Comparison of ENCODE assay signal across 1 cellular context in the genomic region with DNA sequence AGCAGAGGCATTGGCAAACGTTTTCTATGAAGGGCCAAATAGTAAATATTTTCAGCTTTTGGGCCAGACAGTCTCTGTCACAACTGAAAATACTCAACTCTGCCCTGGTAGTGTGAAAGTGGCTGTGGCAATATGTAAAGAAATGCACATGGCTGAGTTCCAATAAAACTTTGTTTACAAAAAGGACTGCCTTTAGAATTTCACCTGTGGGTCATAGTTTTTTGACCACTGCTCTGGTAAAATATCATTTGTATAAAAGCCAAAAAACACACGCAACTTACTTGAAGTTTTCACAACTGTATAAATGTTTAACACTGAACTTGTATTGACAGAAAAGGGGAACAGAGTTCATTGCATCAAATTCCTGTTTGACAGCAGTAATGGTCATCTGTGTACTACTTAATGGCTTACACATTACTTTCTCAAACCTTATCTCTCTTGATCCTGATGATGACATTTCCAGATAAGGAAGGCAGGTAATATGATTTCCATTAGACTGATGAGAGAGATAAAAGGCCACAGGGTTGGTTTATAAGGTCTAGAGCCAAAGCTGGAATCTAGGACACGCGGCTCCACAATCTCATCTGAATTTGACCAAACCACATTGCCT.
TF ChIP-seq lines count a peak whose summit lies in the region.
"Not testable (repeated sequence)": the region's sequence is repeated elsewhere in the genome, so short reads cannot be mapped to it uniquely, and the experiment has no call there.

No MANE protein-coding gene starts in this region.

TF ChIP-seq in HepG2, 621 proteins besides CTCF, POLR2A, EP300 and RAD21 (continues in another document):
- TF ChIP-seq, protein P1, sequence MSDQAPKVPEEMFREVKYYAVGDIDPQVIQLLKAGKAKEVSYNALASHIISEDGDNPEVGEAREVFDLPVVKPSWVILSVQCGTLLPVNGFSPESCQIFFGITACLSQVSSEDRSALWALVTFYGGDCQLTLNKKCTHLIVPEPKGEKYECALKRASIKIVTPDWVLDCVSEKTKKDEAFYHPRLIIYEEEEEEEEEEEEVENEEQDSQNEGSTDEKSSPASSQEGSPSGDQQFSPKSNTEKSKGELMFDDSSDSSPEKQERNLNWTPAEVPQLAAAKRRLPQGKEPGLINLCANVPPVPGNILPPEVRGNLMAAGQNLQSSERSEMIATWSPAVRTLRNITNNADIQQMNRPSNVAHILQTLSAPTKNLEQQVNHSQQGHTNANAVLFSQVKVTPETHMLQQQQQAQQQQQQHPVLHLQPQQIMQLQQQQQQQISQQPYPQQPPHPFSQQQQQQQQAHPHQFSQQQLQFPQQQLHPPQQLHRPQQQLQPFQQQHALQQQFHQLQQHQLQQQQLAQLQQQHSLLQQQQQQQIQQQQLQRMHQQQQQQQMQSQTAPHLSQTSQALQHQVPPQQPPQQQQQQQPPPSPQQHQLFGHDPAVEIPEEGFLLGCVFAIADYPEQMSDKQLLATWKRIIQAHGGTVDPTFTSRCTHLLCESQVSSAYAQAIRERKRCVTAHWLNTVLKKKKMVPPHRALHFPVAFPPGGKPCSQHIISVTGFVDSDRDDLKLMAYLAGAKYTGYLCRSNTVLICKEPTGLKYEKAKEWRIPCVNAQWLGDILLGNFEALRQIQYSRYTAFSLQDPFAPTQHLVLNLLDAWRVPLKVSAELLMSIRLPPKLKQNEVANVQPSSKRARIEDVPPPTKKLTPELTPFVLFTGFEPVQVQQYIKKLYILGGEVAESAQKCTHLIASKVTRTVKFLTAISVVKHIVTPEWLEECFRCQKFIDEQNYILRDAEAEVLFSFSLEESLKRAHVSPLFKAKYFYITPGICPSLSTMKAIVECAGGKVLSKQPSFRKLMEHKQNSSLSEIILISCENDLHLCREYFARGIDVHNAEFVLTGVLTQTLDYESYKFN (CRISPR knock-in tag; conservative IDR thresholded peaks at IDR 0.05) = peak; percentile 58
- TF ChIP-seq FOXO1 (CRISPR knock-in tag; IDR thresholded peaks at IDR 0.05) (peak; percentile 21; the same call in 1 of the 2 replicates), ZKSCAN8 (CRISPR knock-in tag; IDR thresholded peaks at IDR 0.05; ENCODE audit: borderline replicate concordance) (peak; percentile 22; the same call in 1 of the 2 replicates), KAT8 (CRISPR knock-in tag; IDR thresholded peaks at IDR 0.05) (peak; percentile 26; the same call in 1 of the 2 replicates), ZNF878 (CRISPR knock-in tag; IDR thresholded peaks at IDR 0.05) (peak; percentile 28; the same call in 1 of the 2 replicates), HOXA5 (CRISPR knock-in tag; IDR thresholded peaks at IDR 0.05) (peak; percentile 60; the same call in 1 of the 2 replicates), LCORL (CRISPR knock-in tag; IDR thresholded peaks at IDR 0.05) (peak; percentile 60; the same call in 1 of the 2 replicates), ELF3 (CRISPR knock-in tag; IDR thresholded peaks at IDR 0.05) (peak; percentile 11; the same call in 1 of the 2 replicates), SALL1 (CRISPR knock-in tag; IDR thresholded peaks at IDR 0.05) (peak; percentile 20; the same call in 1 of the 2 replicates), MIER3 (CRISPR knock-in tag; IDR thresholded peaks at IDR 0.05; ENCODE audit: borderline replicate concordance) (0 out of 2 replicates have a peak, but pooled peaks have one; percentile 57), NR2F1 (CRISPR knock-in tag; IDR thresholded peaks at IDR 0.05) (peak in 1 of 2 experiments; percentile 45; a peak in 1 of 4 replicates), HMG20A (CRISPR knock-in tag; IDR thresholded peaks at IDR 0.05; ENCODE audit: borderline replicate concordance) (peak; percentile 67), GATAD2A (CRISPR knock-in tag; IDR thresholded peaks at IDR 0.05) (peak; percentile 74), KLF16 (CRISPR knock-in tag; IDR thresholded peaks at IDR 0.05) (peak in 1 of 2 experiments; percentile 62; a peak in 1 of 4 replicates), SKI (IDR thresholded peaks at IDR 0.05; ENCODE audit: partially characterized antibody) (peak; percentile 70), RARA (CRISPR knock-in tag; IDR thresholded peaks at IDR 0.05) (peak; percentile 77), PPARG (CRISPR knock-in tag; conservative IDR thresholded peaks at IDR 0.05) (peak; percentile 73; the same call in 1 of the 2 replicates), CEBPG (CRISPR knock-in tag; IDR thresholded peaks at IDR 0.05) (peak; percentile 40; the same call in 1 of the 2 replicates), FOXP1 (CRISPR knock-in tag; IDR thresholded peaks at IDR 0.05) (peak; percentile 44), KDM6A (CRISPR knock-in tag; IDR thresholded peaks at IDR 0.05; ENCODE audit: low read depth) (peak; percentile 60; the same call in 1 of the 2 replicates), RXRB (CRISPR knock-in tag; IDR thresholded peaks at IDR 0.05; ENCODE audit: borderline replicate concordance) (peak; percentile 77; the same call in 1 of the 2 replicates), BCL6 (CRISPR knock-in tag; IDR thresholded peaks at IDR 0.05) (peak; percentile 56; the same call in 1 of the 2 replicates), MED1 (CRISPR knock-in tag; IDR thresholded peaks at IDR 0.05) (peak; percentile 76), RORA (CRISPR knock-in tag; IDR thresholded peaks at IDR 0.05) (0 out of 2 replicates have a peak, but pooled peaks have one; percentile 27), SAP130 (CRISPR knock-in tag; IDR thresholded peaks at IDR 0.05; ENCODE audit: low read depth) (peak; percentile 28; the same call in 1 of the 2 replicates), FOXJ3 (CRISPR knock-in tag; IDR thresholded peaks at IDR 0.05; ENCODE audit: borderline replicate concordance) (peak; percentile 40; the same call in 1 of the 2 replicates), SOX6 (CRISPR knock-in tag; IDR thresholded peaks at IDR 0.05) (peak; percentile 60; the same call in 1 of the 2 replicates), ISL2 (CRISPR knock-in tag; IDR thresholded peaks at IDR 0.05) (peak; percentile 29; the same call in 1 of the 2 replicates), PHF21A (CRISPR knock-in tag; IDR thresholded peaks at IDR 0.05) (peak; percentile 40; the same call in 1 of the 2 replicates), NCOA2 (CRISPR knock-in tag; IDR thresholded peaks at IDR 0.05) (peak; percentile 68; the same call in 1 of the 2 replicates)
- TF ChIP-seq LCORL, FOXP1, SOX6 (IDR thresholded peaks at IDR 0.05): not testable (repeated sequence)
- TF ChIP-seq, protein P2, sequence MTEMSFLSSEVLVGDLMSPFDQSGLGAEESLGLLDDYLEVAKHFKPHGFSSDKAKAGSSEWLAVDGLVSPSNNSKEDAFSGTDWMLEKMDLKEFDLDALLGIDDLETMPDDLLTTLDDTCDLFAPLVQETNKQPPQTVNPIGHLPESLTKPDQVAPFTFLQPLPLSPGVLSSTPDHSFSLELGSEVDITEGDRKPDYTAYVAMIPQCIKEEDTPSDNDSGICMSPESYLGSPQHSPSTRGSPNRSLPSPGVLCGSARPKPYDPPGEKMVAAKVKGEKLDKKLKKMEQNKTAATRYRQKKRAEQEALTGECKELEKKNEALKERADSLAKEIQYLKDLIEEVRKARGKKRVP (CRISPR knock-in tag; IDR thresholded peaks at IDR 0.05) = peak in 1 of 2 experiments; percentile 94; a peak in 2 of 4 replicates
- TF ChIP-seq, protein P3, sequence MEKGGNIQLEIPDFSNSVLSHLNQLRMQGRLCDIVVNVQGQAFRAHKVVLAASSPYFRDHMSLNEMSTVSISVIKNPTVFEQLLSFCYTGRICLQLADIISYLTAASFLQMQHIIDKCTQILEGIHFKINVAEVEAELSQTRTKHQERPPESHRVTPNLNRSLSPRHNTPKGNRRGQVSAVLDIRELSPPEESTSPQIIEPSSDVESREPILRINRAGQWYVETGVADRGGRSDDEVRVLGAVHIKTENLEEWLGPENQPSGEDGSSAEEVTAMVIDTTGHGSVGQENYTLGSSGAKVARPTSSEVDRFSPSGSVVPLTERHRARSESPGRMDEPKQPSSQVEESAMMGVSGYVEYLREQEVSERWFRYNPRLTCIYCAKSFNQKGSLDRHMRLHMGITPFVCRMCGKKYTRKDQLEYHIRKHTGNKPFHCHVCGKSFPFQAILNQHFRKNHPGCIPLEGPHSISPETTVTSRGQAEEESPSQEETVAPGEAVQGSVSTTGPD (CRISPR knock-in tag; IDR thresholded peaks at IDR 0.05) = peak; percentile 52; the same call in 1 of the 2 replicates
- TF ChIP-seq, protein P4, sequence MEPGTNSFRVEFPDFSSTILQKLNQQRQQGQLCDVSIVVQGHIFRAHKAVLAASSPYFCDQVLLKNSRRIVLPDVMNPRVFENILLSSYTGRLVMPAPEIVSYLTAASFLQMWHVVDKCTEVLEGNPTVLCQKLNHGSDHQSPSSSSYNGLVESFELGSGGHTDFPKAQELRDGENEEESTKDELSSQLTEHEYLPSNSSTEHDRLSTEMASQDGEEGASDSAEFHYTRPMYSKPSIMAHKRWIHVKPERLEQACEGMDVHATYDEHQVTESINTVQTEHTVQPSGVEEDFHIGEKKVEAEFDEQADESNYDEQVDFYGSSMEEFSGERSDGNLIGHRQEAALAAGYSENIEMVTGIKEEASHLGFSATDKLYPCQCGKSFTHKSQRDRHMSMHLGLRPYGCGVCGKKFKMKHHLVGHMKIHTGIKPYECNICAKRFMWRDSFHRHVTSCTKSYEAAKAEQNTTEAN (CRISPR knock-in tag; conservative IDR thresholded peaks at IDR 0.05) = peak; percentile 91
- TF ChIP-seq, protein P5, sequence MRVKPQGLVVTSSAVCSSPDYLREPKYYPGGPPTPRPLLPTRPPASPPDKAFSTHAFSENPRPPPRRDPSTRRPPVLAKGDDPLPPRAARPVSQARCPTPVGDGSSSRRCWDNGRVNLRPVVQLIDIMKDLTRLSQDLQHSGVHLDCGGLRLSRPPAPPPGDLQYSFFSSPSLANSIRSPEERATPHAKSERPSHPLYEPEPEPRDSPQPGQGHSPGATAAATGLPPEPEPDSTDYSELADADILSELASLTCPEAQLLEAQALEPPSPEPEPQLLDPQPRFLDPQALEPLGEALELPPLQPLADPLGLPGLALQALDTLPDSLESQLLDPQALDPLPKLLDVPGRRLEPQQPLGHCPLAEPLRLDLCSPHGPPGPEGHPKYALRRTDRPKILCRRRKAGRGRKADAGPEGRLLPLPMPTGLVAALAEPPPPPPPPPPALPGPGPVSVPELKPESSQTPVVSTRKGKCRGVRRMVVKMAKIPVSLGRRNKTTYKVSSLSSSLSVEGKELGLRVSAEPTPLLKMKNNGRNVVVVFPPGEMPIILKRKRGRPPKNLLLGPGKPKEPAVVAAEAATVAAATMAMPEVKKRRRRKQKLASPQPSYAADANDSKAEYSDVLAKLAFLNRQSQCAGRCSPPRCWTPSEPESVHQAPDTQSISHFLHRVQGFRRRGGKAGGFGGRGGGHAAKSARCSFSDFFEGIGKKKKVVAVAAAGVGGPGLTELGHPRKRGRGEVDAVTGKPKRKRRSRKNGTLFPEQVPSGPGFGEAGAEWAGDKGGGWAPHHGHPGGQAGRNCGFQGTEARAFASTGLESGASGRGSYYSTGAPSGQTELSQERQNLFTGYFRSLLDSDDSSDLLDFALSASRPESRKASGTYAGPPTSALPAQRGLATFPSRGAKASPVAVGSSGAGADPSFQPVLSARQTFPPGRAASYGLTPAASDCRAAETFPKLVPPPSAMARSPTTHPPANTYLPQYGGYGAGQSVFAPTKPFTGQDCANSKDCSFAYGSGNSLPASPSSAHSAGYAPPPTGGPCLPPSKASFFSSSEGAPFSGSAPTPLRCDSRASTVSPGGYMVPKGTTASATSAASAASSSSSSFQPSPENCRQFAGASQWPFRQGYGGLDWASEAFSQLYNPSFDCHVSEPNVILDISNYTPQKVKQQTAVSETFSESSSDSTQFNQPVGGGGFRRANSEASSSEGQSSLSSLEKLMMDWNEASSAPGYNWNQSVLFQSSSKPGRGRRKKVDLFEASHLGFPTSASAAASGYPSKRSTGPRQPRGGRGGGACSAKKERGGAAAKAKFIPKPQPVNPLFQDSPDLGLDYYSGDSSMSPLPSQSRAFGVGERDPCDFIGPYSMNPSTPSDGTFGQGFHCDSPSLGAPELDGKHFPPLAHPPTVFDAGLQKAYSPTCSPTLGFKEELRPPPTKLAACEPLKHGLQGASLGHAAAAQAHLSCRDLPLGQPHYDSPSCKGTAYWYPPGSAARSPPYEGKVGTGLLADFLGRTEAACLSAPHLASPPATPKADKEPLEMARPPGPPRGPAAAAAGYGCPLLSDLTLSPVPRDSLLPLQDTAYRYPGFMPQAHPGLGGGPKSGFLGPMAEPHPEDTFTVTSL (CRISPR knock-in tag; IDR thresholded peaks at IDR 0.05; ENCODE audit: borderline replicate concordance) = peak; percentile 72; the same call in 1 of the 2 replicates
- TF ChIP-seq, protein P6, sequence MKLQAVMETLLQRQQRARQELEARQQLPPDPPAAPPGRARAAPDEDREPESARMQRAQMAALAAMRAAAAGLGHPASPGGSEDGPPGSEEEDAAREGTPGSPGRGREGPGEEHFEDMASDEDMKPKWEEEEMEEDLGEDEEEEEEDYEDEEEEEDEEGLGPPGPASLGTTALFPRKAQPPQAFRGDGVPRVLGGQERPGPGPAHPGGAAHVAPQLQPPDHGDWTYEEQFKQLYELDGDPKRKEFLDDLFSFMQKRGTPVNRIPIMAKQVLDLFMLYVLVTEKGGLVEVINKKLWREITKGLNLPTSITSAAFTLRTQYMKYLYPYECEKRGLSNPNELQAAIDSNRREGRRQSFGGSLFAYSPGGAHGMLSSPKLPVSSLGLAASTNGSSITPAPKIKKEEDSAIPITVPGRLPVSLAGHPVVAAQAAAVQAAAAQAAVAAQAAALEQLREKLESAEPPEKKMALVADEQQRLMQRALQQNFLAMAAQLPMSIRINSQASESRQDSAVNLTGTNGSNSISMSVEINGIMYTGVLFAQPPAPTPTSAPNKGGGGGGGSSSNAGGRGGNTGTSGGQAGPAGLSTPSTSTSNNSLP (IDR thresholded peaks at IDR 0.05; ENCODE audit: low read depth, low read length) = peak; percentile 46; the same call in 1 of the 2 replicates
- TF ChIP-seq, protein P7, sequence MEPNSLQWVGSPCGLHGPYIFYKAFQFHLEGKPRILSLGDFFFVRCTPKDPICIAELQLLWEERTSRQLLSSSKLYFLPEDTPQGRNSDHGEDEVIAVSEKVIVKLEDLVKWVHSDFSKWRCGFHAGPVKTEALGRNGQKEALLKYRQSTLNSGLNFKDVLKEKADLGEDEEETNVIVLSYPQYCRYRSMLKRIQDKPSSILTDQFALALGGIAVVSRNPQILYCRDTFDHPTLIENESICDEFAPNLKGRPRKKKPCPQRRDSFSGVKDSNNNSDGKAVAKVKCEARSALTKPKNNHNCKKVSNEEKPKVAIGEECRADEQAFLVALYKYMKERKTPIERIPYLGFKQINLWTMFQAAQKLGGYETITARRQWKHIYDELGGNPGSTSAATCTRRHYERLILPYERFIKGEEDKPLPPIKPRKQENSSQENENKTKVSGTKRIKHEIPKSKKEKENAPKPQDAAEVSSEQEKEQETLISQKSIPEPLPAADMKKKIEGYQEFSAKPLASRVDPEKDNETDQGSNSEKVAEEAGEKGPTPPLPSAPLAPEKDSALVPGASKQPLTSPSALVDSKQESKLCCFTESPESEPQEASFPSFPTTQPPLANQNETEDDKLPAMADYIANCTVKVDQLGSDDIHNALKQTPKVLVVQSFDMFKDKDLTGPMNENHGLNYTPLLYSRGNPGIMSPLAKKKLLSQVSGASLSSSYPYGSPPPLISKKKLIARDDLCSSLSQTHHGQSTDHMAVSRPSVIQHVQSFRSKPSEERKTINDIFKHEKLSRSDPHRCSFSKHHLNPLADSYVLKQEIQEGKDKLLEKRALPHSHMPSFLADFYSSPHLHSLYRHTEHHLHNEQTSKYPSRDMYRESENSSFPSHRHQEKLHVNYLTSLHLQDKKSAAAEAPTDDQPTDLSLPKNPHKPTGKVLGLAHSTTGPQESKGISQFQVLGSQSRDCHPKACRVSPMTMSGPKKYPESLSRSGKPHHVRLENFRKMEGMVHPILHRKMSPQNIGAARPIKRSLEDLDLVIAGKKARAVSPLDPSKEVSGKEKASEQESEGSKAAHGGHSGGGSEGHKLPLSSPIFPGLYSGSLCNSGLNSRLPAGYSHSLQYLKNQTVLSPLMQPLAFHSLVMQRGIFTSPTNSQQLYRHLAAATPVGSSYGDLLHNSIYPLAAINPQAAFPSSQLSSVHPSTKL (CRISPR knock-in tag; IDR thresholded peaks at IDR 0.05) = peak; percentile 81
